8 cellular contexts compared by ENCODE assay signal in the genomic region with DNA sequence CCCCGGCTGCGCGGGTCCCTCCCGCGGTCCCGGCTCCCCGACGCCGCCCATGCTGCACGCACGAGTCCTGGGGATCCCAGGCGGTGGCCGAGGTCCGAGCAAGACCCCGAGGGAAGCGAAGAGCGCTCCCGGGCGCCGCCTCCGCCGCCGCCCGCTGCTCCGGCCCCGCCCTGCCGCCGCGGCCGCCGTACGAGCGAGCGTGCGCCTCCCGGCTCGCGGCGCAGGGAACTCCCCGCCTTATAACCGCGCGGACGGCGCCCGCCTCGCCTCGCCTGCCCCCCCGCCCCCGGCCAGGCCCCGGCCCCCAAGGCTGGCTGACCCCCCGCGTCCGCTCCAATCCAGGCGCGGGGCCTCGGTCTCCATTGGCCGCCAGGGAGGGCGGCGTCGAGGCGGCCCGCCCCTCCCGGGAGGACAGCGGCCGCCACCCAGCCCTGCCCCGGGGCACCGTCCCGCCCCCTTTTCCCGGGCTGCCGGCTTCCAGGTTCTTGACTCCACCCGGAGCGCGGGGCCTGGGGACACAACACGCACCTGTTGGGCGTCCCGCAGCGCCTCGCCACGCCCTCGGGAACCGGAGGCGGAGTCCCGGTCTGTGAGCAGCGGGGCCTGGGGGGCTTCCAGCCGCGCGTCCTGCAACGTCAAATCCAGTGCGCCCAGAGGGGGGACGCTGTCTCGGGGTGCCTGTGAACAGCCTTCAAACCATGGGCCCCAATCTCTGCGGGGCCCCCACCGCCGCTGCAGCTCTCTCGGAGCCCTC. TPM values are rescaled to one million over a fixed set of nuclear protein-coding genes. Genes with fewer than 3 reads are reported as not detected.
DNase-seq lines count a peak whose midpoint lies in the region; ATAC-seq and TF ChIP-seq lines count a peak whose summit lies in the region.

FADS3 (minus strand) TSS at position 215 of the 754 bp plus-strand sequence; CDS start at position 51, 164 bp downstream.

- H3K4me3 ChIP-seq in endodermal cell (ENCODE audit: low read length): peak within 1 kb of the TSS; percentile 76

- H3K36me3 Mint-ChIP-seq in endodermal cell (ENCODE audit: low read depth) (peaks cover 6% of the 10 kb centered on the region), memory B cell (peaks cover 5% of the 10 kb centered on the region)

- peaks cover 21% of the 10 kb centered on the region for H3K27me3 ChIP-seq in endodermal cell (ENCODE audit: control insufficient read depth, insufficient read depth, low read length, poor library complexity, severe bottlenecking)

- DNase-seq in AG08395 (ENCODE audit: low spot score) (peak; percentile 93), NCI-H82 treated with DMSO at 0.1 percent for 48 hours (lab: John Stamatoyannopoulos, UW; ENCODE audit: unreplicated experiment) (peak; percentile 45), endodermal cell (peak; percentile 96), memory B cell (ENCODE audit: low spot score in 2 of 2) (peak; percentile 83 to 87)
- DNase-seq in activated CD8-positive, alpha-beta memory T cell treated with anti-CD3 and anti-CD28 coated beads, Interleukin-2, amount 50 U/mL, for 4 hours: peak; percentile 48
- peak; percentile 29 for DNase-seq in stimulated activated CD8-positive, alpha-beta memory T cell treated with anti-CD3 and anti-CD28 coated beads, Interleukin-15, amount 100 ng/mL, for 24 hours (ENCODE audit: low read depth)

- H3K27ac ChIP-seq in endodermal cell (ENCODE audit: low read depth, low read length): no peak within 1 kb of the TSS

- H3K4me3 Mint-ChIP-seq in endodermal cell: peak within 1 kb of the TSS; percentile 63
- H3K4me3 Mint-ChIP-seq in memory B cell: peak within 1 kb of the TSS; percentile 95

- H3K27me3 Mint-ChIP-seq in endodermal cell (ENCODE audit: insufficient read depth): peaks cover 8% of the 10 kb centered on the region
- no peaks in the 10 kb centered on the region for H3K27me3 Mint-ChIP-seq in memory B cell

- H3K9me3 Mint-ChIP-seq in endodermal cell (peaks cover 4% of the 10 kb centered on the region), memory B cell (no peaks in the 10 kb centered on the region)

- WGBS in endodermal cell (ENCODE audit: insufficient coverage in 1 of 2, insufficient read length in 1 of 2), 2 experiments: 1% methylated on average over 41 to 96 of the region's 96 CpGs

- H3K4me1 ChIP-seq in endodermal cell (ENCODE audit: control insufficient read depth, insufficient read depth, low read length): no peaks in the 10 kb centered on the region

- no peaks in the 10 kb centered on the region for H3K36me3 ChIP-seq in endodermal cell (ENCODE audit: control insufficient read depth, insufficient read depth, low read length)

- ATAC-seq in GM18909 (IDR thresholded peaks at IDR 0.05; ENCODE audit: poor library complexity, unreplicated experiment) (peak; percentile 66), HG03439 (IDR thresholded peaks at IDR 0.05; ENCODE audit: unreplicated experiment) (peak; percentile 59), memory B cell (ENCODE audit: low read depth) (peak; percentile 37)

- H3K4me1 Mint-ChIP-seq in endodermal cell (no peaks in the 10 kb centered on the region), memory B cell (peaks cover 12% of the 10 kb centered on the region)

- H3K9ac ChIP-seq in endodermal cell (ENCODE audit: extremely low read depth, low read length, poor library complexity, severe bottlenecking): no peak within 1 kb of the TSS

- H3K9me3 ChIP-seq in endodermal cell (ENCODE audit: control insufficient read depth, low read length): no peaks in the 10 kb centered on the region

- H3K27ac Mint-ChIP-seq in endodermal cell (no peak within 1 kb of the TSS), memory B cell (peak within 1 kb of the TSS; percentile 75)

- TF ChIP-seq CTCF in endodermal cell (conservative IDR thresholded peaks at IDR 0.05): peak; percentile 39

RNA-seq across cellular contexts. Expression of gene FADS3, which starts in this region (rescaled TPM):
- total RNA-seq in endodermal cell: 10 to 100 TPM; 24.8 to 28.4 TPM
- polyA plus RNA-seq in endodermal cell (2013, experiment 1 of 2): 13.6 TPM
- polyA plus RNA-seq in endodermal cell (2013, experiment 2 of 2): 15.8 TPM

Comparison
In these comparisons a context has a peak if more than half of its experiments do, and no peak if none do; other contexts are left out.
1. DNase-seq: peak in every context shown above with its lines; median percentile 96 in endodermal cell; 93 in AG08395; 85 in memory B cell; 48 in activated CD8-positive, alpha-beta memory T cell treated with anti-CD3 and anti-CD28 coated beads, Interleukin-2, amount 50 U/mL, for 4 hours; 45 in NCI-H82 treated with DMSO at 0.1 percent for 48 hours; 29 in stimulated activated CD8-positive, alpha-beta memory T cell treated with anti-CD3 and anti-CD28 coated beads, Interleukin-15, amount 100 ng/mL, for 24 hours.